In genomic region chr19:29384676-29385075, GRCh38 we compare ENCODE assay signal across 16 cellular contexts.
DNase-seq lines count a peak whose midpoint lies in the region; ATAC-seq and TF ChIP-seq lines count a peak whose summit lies in the region.
"Had no signal": no experiment of that assay in that cellular context is flagged by ENCODE, and none has a peak within 500 bp of the region (broad histone marks: within the 10 kb centered on the region; RNA-seq: fewer than 3 reads in every experiment).

No MANE protein-coding gene starts in this region.

- no peak overlapping the region for H3K4me2 ChIP-seq in PC-9
- H3K4me2 ChIP-seq: BLaER1 had no signal

- no peaks in the 10 kb centered on the region for H3K79me2 ChIP-seq in PC-9 (ENCODE audit: low read depth)

- H3F3A ChIP-seq in PC-9 (ENCODE audit: insufficient read depth, low read depth) = no peaks in the 10 kb centered on the region

- no peak overlapping the region for H3K27ac ChIP-seq in RWPE2 (ENCODE audit: poor library complexity, severe bottlenecking)
- no peak overlapping the region for H3K27ac ChIP-seq in lower lobe of right lung
- H3K27ac ChIP-seq in PC-9 = no peak overlapping the region
- H3K27ac ChIP-seq: BLaER1, SJCRH30 had no signal

- H3K4me3 ChIP-seq in H7 (ENCODE audit: insufficient read depth, low read depth, low read length) (no peak overlapping the region), RWPE2 (ENCODE audit: severe bottlenecking) (no peak overlapping the region), lower lobe of right lung (no peak overlapping the region), PC-9 (no peak overlapping the region)
- H3K4me3 ChIP-seq: BLaER1, GM12878, SJCRH30 had no signal

- intact Hi-C loops in lower lobe of right lung (cut with DNase I) (no loop called here), sciatic nerve (cut with DNase I) (no loop called here), PC-9 (cut with micrococcal nuclease; ENCODE audit: unreplicated experiment) (no loop called here)

- DNase-seq in H7 (peak; percentile 57), RWPE2 (ENCODE audit: low spot score) (peak; percentile 7), lower lobe of right lung (peak; percentile 20), sciatic nerve (ENCODE audit: low spot score) (peak; percentile 44), PC-9 (no peak), ureter (ENCODE audit: low spot score) (no peak), DMS 273 (lab: John Stamatoyannopoulos, UW; ENCODE audit: unreplicated experiment) (no peak)
- DNase-seq: CD4-positive, alpha-beta memory T cell; EL; NCI-H1105; NCI-H2081; NCI-H2227 treated with DMSO at 0.1 percent for 48 hours; NCI-H510A treated with DMSO at 0.1 percent for 48 hours; SJCRH30 had no signal

- TF ChIP-seq CTCF in RWPE2 (IDR thresholded peaks at IDR 0.05; ENCODE audit: poor library complexity, severe bottlenecking) (no peak), lower lobe of right lung (IDR thresholded peaks at IDR 0.05) (no peak), PC-9 (conservative IDR thresholded peaks at IDR 0.05) (no peak)

- no peak overlapping the region for H2AFZ ChIP-seq in PC-9

- H3K9me3 ChIP-seq in RWPE2 (ENCODE audit: severe bottlenecking) (no peaks in the 10 kb centered on the region), lower lobe of right lung (no peaks in the 10 kb centered on the region), PC-9 (ENCODE audit: insufficient read depth, low read depth) (no peaks in the 10 kb centered on the region)
- H3K9me3 ChIP-seq: BLaER1, SJCRH30 had no signal

- H3K4me1 ChIP-seq in RWPE2 (ENCODE audit: insufficient read depth, poor library complexity, severe bottlenecking) = no peaks in the 10 kb centered on the region
- no peaks in the 10 kb centered on the region for H3K4me1 ChIP-seq in lower lobe of right lung
- H3K4me1 ChIP-seq in PC-9 (replicated peaks; ENCODE audit: insufficient read depth) = no peaks in the 10 kb centered on the region
- H3K4me1 ChIP-seq: SJCRH30 had no signal

- CTCF ChIA-PET in PC-9 (lab: Charles Lee) = no interaction called here

- BruUV-seq in PC-9 (replicated peaks; lab: Mats Ljungman, UMichigan) = no TSS peak

- H3K27me3 ChIP-seq in H7 (ENCODE audit: control insufficient read depth, insufficient read depth, low read length) (no peaks in the 10 kb centered on the region), RWPE2 (ENCODE audit: insufficient read depth, poor library complexity, severe bottlenecking) (no peaks in the 10 kb centered on the region), lower lobe of right lung (ENCODE audit: low read depth) (peaks cover 13% of the 10 kb centered on the region), PC-9 (ENCODE audit: insufficient read depth, low read depth) (peaks cover 86% of the 10 kb centered on the region)
- H3K27me3 ChIP-seq: BLaER1, SJCRH30 had no signal

- ATAC-seq in RWPE2 (ENCODE audit: low read depth) = no peak
- ATAC-seq in lower lobe of right lung = no peak
- ATAC-seq in sciatic nerve = no peak
- ATAC-seq: GM12878 had no signal

- POLR2A ChIA-PET in PC-9 (lab: Charles Lee; ENCODE audit: unreplicated experiment) = no interaction called here

- no peaks in the 10 kb centered on the region for H3K9me2 ChIP-seq in PC-9 (ENCODE audit: insufficient read depth)

- no peaks in the 10 kb centered on the region for H3K36me3 ChIP-seq in H7 (replicated peaks; ENCODE audit: control insufficient read depth, insufficient read depth, low read length)
- no peaks in the 10 kb centered on the region for H3K36me3 ChIP-seq in RWPE2 (ENCODE audit: low read depth)
- no peaks in the 10 kb centered on the region for H3K36me3 ChIP-seq in lower lobe of right lung
- H3K36me3 ChIP-seq in PC-9 (ENCODE audit: low read depth) = no peaks in the 10 kb centered on the region
- H3K36me3 ChIP-seq: BLaER1, SJCRH30 had no signal

- H4K20me1 ChIP-seq in PC-9 (ENCODE audit: insufficient read depth) = no peaks in the 10 kb centered on the region
- H4K20me1 ChIP-seq: BLaER1 had no signal

Comparison
In these comparisons a context has a peak if more than half of its experiments do, and no peak if none do; other contexts are left out.
1. DNase-seq: peak in H7 (single experiment), RWPE2 (single experiment), lower lobe of right lung (single experiment) and sciatic nerve (single experiment); none in PC-9 (0 of 2), ureter (single experiment) and DMS 273 (single experiment).